In the genomic region with DNA sequence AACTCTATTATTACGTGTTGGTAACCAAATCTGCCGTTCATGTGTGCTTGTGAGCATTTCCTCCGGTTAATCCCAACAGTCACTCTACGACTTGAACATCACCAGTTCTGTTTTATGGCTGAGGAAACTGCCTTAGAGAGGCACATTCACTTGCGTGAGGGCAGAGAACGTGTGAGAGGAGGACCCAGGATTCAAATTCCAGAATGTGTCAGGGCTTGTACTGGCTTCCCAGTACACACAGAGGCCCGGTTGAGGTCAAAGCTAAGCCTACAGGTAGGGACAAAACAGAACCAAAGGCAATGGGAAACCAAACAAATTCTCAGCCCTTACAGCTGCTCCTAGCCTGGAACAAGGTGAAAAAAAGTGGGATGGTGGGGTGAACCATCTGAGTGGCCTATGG, we compare ENCODE assay signal across 29 cellular contexts.
DNase-seq lines count a peak whose midpoint lies in the region; ATAC-seq, FAIRE-seq and TF ChIP-seq lines count a peak whose summit lies in the region.
"Had no signal": no experiment of that assay in that cellular context is flagged by ENCODE, and none has a peak within 500 bp of the region (broad histone marks: within the 10 kb centered on the region; RNA-seq: fewer than 3 reads in every experiment).

No MANE protein-coding gene starts in this region.

- H2AFZ ChIP-seq in keratinocyte (ENCODE audit: control insufficient read depth, low read length) = peak overlapping the region; percentile 69
- H2AFZ ChIP-seq: PC-9 had no signal

- no peak for ATAC-seq in activated naive CD4-positive, alpha-beta T cell treated with anti-CD3 and anti-CD28 coated beads, Interleukin-2, amount 50 U/mL, for 72 hours
- no peak for ATAC-seq in HG02884 (IDR thresholded peaks at IDR 0.05; ENCODE audit: unreplicated experiment)
- ATAC-seq: GM12878, HepG2 had no signal

- peak overlapping the region; percentile 57 for H3K4me2 ChIP-seq in keratinocyte (ENCODE audit: control insufficient read depth, extremely low read depth, insufficient read depth, low read depth, low read length)
- H3K4me2 ChIP-seq: BLaER1 treated with 17β-estradiol and CSF1 and Interleukin-3, amounts not matched to agents 10 nM and 100 nM; PC-9 had no signal

- H3K27me3 ChIP-seq in keratinocyte (ENCODE audit: control insufficient read depth, extremely low read depth, insufficient read depth, low read length) = no peaks in the 10 kb centered on the region
- H3K27me3 ChIP-seq in prostate gland (replicated peaks; ENCODE audit: insufficient read depth) = no peaks in the 10 kb centered on the region
- H3K27me3 ChIP-seq: BLaER1 treated with 17β-estradiol and CSF1 and Interleukin-3, amounts not matched to agents 10 nM and 100 nM had no signal

- WGBS in prostate gland = 30% methylated on average over 7 of the region's 7 CpGs

- H3K79me2 ChIP-seq in keratinocyte (ENCODE audit: control insufficient read depth, insufficient read depth, low read length) = no peaks in the 10 kb centered on the region

- no peak for TF ChIP-seq POLR2A in prostate gland (IDR thresholded peaks at IDR 0.05)

- intact Hi-C loops in prostate gland (cut with DNase I) = no loop called here

- no peaks in the 10 kb centered on the region for H3K9me3 ChIP-seq in keratinocyte (ENCODE audit: control insufficient read depth, low read depth, low read length)
- no peaks in the 10 kb centered on the region for H3K9me3 ChIP-seq in prostate gland
- H3K9me3 ChIP-seq: BLaER1 treated with 17β-estradiol and CSF1 and Interleukin-3, amounts not matched to agents 10 nM and 100 nM had no signal

- H3K9me1 ChIP-seq in keratinocyte (ENCODE audit: control insufficient read depth, extremely low read depth, insufficient read depth, low read length) = no peaks in the 10 kb centered on the region

- H3K27ac Mint-ChIP-seq in activated naive CD4-positive, alpha-beta T cell treated with anti-CD3 and anti-CD28 coated beads, Interleukin-2, amount 50 U/mL, for 72 hours = no peak overlapping the region
- H3K27ac Mint-ChIP-seq: CD4-positive, alpha-beta T cell had no signal

- POLR2A ChIA-PET in RWPE1 (lab: Yijun Ruan, JAX; ENCODE audit: low non-redundant PET) = no interaction called here

- CTCF ChIA-PET in RWPE1 (lab: Yijun Ruan, JAX) = no interaction called here

- H3K4me3 ChIP-seq in epithelial cell of esophagus (ENCODE audit: low read length) (no peak overlapping the region), keratinocyte (ENCODE audit: control insufficient read depth in 2 of 3, extremely low read depth in 1 of 3, insufficient read depth in 2 of 3, low read depth in 1 of 3, low read length in 3 of 3) (no peak overlapping the region), prostate gland (no peak overlapping the region)
- H3K4me3 ChIP-seq: BLaER1 treated with 17β-estradiol and CSF1 and Interleukin-3, amounts not matched to agents 10 nM and 100 nM; GM12878; PC-9 had no signal

- H3K27ac ChIP-seq in RWPE1 = no peak overlapping the region
- no peak overlapping the region for H3K27ac ChIP-seq in keratinocyte (ENCODE audit: control insufficient read depth, insufficient read depth, low read length)
- H3K27ac ChIP-seq in prostate gland = no peak overlapping the region
- H3K27ac ChIP-seq: BLaER1 treated with 17β-estradiol and CSF1 and Interleukin-3, amounts not matched to agents 10 nM and 100 nM; PC-9 had no signal

- H3K4me1 ChIP-seq in keratinocyte (ENCODE audit: control insufficient read depth, extremely low read depth, insufficient read depth, low read length) (peaks cover 8% of the 10 kb centered on the region), prostate gland (replicated peaks) (no peaks in the 10 kb centered on the region)

- peak; percentile 95 for FAIRE-seq in keratinocyte (lab: Jason Lieb, UNC)
- FAIRE-seq: A204.1, GM12878, HepG2 had no signal

- no peaks in the 10 kb centered on the region for H3K36me3 Mint-ChIP-seq in activated naive CD4-positive, alpha-beta T cell treated with anti-CD3 and anti-CD28 coated beads, Interleukin-2, amount 50 U/mL, for 72 hours

- peaks cover 5 to 7% of the 10 kb centered on the region in 2 donors for H3K9me3 Mint-ChIP-seq in activated naive CD4-positive, alpha-beta T cell treated with anti-CD3 and anti-CD28 coated beads, Interleukin-2, amount 50 U/mL, for 72 hours

- TF ChIP-seq CTCF in RWPE1 (conservative IDR thresholded peaks at IDR 0.05; ENCODE audit: low read depth) = no peak
- no peak for TF ChIP-seq CTCF in epithelial cell of esophagus (IDR thresholded peaks at IDR 0.05; ENCODE audit: insufficient read depth, low read depth, low read length, missing control alignments)
- no peak for TF ChIP-seq CTCF in keratinocyte (optimal IDR thresholded peaks at IDR 0.05 in 1 of 3, IDR thresholded peaks at IDR 0.05 in 1 of 3, conservative IDR thresholded peaks at IDR 0.05 in 1 of 3; ENCODE audit: extremely low read depth in 1 of 3, insufficient read depth in 2 of 3, low read length in 3 of 3)
- TF ChIP-seq CTCF in prostate gland (IDR thresholded peaks at IDR 0.05) = no peak
- TF ChIP-seq CTCF in GM13977 (IDR thresholded peaks at IDR 0.05; ENCODE audit: extremely low read depth, insufficient read depth, missing control alignments) = no peak

- H4K20me1 ChIP-seq in keratinocyte (ENCODE audit: control insufficient read depth, extremely low read depth, insufficient read depth, low read length) = no peaks in the 10 kb centered on the region
- H4K20me1 ChIP-seq: BLaER1 treated with 17β-estradiol and CSF1 and Interleukin-3, amounts not matched to agents 10 nM and 100 nM had no signal

- in situ Hi-C loops in GM13977 (cut with MboI; ENCODE audit: low pct_unique_long_range_greater_than_20kb, low sequenced_read_pairs, unreplicated experiment) = no loop called here

- no peak overlapping the region for H3K9ac ChIP-seq in keratinocyte (ENCODE audit: control insufficient read depth, extremely low read depth, insufficient read depth, low read length)
- H3K9ac ChIP-seq: BLaER1 treated with 17β-estradiol and CSF1 and Interleukin-3, amounts not matched to agents 10 nM and 100 nM had no signal

- H3K36me3 ChIP-seq in keratinocyte (ENCODE audit: control insufficient read depth in 2 of 2, extremely low read depth in 1 of 2, insufficient read depth in 2 of 2, low read length in 2 of 2) (no peaks in the 10 kb centered on the region), prostate gland (no peaks in the 10 kb centered on the region)
- H3K36me3 ChIP-seq: BLaER1 treated with 17β-estradiol and CSF1 and Interleukin-3, amounts not matched to agents 10 nM and 100 nM had no signal

- peak; percentile 59 for DNase-seq in RWPE1 (ENCODE audit: low spot score)
- DNase-seq in epithelial cell of esophagus (ENCODE audit: low read depth) = peak; percentile 80
- DNase-seq in keratinocyte (ENCODE audit: low read depth, low spot score) = no peak
- peak; percentile 11 for DNase-seq in prostate gland (ENCODE audit: low spot score)
- no peak for DNase-seq in GM13977 (ENCODE audit: low spot score)
- no peak for DNase-seq in activated naive CD4-positive, alpha-beta T cell treated with anti-CD3 and anti-CD28 coated beads, Interleukin-2, amount 50 U/mL, for 72 hours (ENCODE audit: low spot score in 2 of 2)
- no peak for DNase-seq in AG08396 (ENCODE audit: low spot score)
- DNase-seq: AML-193; Caco-2; CD4-positive, alpha-beta T cell; DMS79; EL; GDM1; H7; Karpas-422; MV-4-11; NCI-H1105; NCI-H1436 treated with DMSO at 0.1 percent for 48 hours; NCI-H187 treated with DMSO at 0.1 percent for 48 hours; NCI-H2107; NCI-H526 treated with DMSO at 0.1 percent for 48 hours; PC-9; RPMI8226; SHP77 treated with DMSO at 0.1 percent for 48 hours had no signal

- dilution Hi-C loops in keratinocyte (cut with MboI; ENCODE audit: extremely low pct_ligation_motif_present, low sequenced_read_pairs) = no loop called here

Comparison
In these comparisons a context has a peak if more than half of its experiments do, and no peak if none do; other contexts are left out.
1. DNase-seq: peak in RWPE1 (single experiment), epithelial cell of esophagus (single experiment) and prostate gland (single experiment); none in keratinocyte (single experiment), GM13977 (single experiment), activated naive CD4-positive, alpha-beta T cell treated with anti-CD3 and anti-CD28 coated beads, Interleukin-2, amount 50 U/mL, for 72 hours (0 of 2) and AG08396 (single experiment).